In genomic region chr1:9586147-9586766, GRCh38 we compare ENCODE assay signal across 24 cellular contexts.
"Had no signal": no experiment of that assay in that cellular context is flagged by ENCODE, and none has a peak within 500 bp of the region (broad histone marks: within the 10 kb centered on the region; RNA-seq: fewer than 3 reads in every experiment).

No MANE protein-coding gene starts in this region.

- FAIRE-seq: frontal cortex, urothelium cell line had no signal

- H3K9ac ChIP-seq: parathyroid adenoma had no signal

- H3K9me3 ChIP-seq: heart left ventricle, mucosa of descending colon, psoas muscle, right lobe of liver, spleen, stomach had no signal

- H3K9me3 Mint-ChIP-seq: naive thymus-derived CD8-positive, alpha-beta T cell had no signal

- H3K27me3 Mint-ChIP-seq: naive thymus-derived CD8-positive, alpha-beta T cell had no signal

- H3K27me3 ChIP-seq: dorsolateral prefrontal cortex, heart left ventricle, right lobe of liver, spleen, stomach had no signal

- H3K27ac ChIP-seq: dorsolateral prefrontal cortex, heart left ventricle, parathyroid adenoma, psoas muscle, right lobe of liver, spleen, stomach had no signal

- H2AFZ ChIP-seq: parathyroid adenoma had no signal

- ATAC-seq: esophagus mucosa; heart left ventricle; left colon; mucosa of descending colon; naive thymus-derived CD8-positive, alpha-beta T cell; psoas muscle; right lobe of liver had no signal

- H3K4me1 ChIP-seq: parathyroid adenoma had no signal

- DNase-seq: cortex of kidney; effector CD8-positive, alpha-beta T cell; heart left ventricle; hippocampal formation; left colon; mesendoderm; mucosa of descending colon; naive thymus-derived CD8-positive, alpha-beta T cell; occipital lobe; psoas muscle; retina; stimulated activated CD4-positive, alpha-beta T cell treated with anti-CD3 and anti-CD28 coated beads, Interleukin-2, amount 100 ng/mL, for 24 hours; stimulated activated CD4-positive, alpha-beta T cell treated with anti-CD3 and anti-CD28 coated beads, Interleukin-4, amount 100 ng/mL, for 4 hours; stimulated activated naive CD4-positive, alpha-beta T cell; stomach; substantia nigra; trophoblast cell had no signal

- H3K4me3 ChIP-seq: dorsolateral prefrontal cortex, heart left ventricle, mucosa of descending colon, psoas muscle, right lobe of liver, spleen, stomach had no signal
